Comparison of ENCODE assay signal across 12 cellular contexts in genomic region chr17:67759355-67760171, GRCh38. TPM values are rescaled to one million over a fixed set of nuclear protein-coding genes. Genes with fewer than 3 reads are reported as not detected.
DNase-seq lines count a peak whose midpoint lies in the region; ATAC-seq and TF ChIP-seq lines count a peak whose summit lies in the region.
"Had no signal": no experiment of that assay in that cellular context is flagged by ENCODE, and none has a peak within 500 bp of the region (broad histone marks: within the 10 kb centered on the region; RNA-seq: fewer than 3 reads in every experiment).

No MANE protein-coding gene starts in this region.

- TF ChIP-seq POLR2A in body of pancreas (IDR thresholded peaks at IDR 0.05) (no peak), spleen (IDR thresholded peaks at IDR 0.05) (no peak)

- intact Hi-C loops in body of pancreas (cut with DNase I): no loop called here
- intact Hi-C loops in spleen (cut with DNase I; ENCODE audit: low total_unique reads): no loop called here

- H3K27ac ChIP-seq in body of pancreas: no peak overlapping the region
- peak overlapping the region; percentile 27 to 39 for H3K27ac ChIP-seq in right atrium auricular region
- H3K27ac ChIP-seq in spleen: peak overlapping the region in 5 of 8 donors; percentile 9 to 67 (median 58)

- H3K4me1 ChIP-seq in body of pancreas (no peaks in the 10 kb centered on the region), right atrium auricular region (peaks cover 0 to 5% of the 10 kb centered on the region in 2 donors), spleen (peaks cover 0 to 7% (median 0%) of the 10 kb centered on the region in 6 donors)

- WGBS in body of pancreas, 2 donors: 70 to 71% methylated on average over 7 to 11 of the region's 11 CpGs
- 47 to 63% (median 59%) methylated on average over 11 of the region's 11 CpGs for WGBS in spleen, 5 donors

- no peaks in the 10 kb centered on the region for H3K9me3 ChIP-seq in body of pancreas
- no peaks in the 10 kb centered on the region for H3K9me3 ChIP-seq in right atrium auricular region
- no peaks in the 10 kb centered on the region for H3K9me3 ChIP-seq in spleen

- no peak overlapping the region for H3K4me3 ChIP-seq in HFF-Myc (replicated peaks; ENCODE audit: low read depth, low read length)
- H3K4me3 ChIP-seq in body of pancreas: no peak overlapping the region
- no peak overlapping the region for H3K4me3 ChIP-seq in right atrium auricular region
- H3K4me3 ChIP-seq in spleen: no peak overlapping the region

- H3K27me3 ChIP-seq in body of pancreas: no peaks in the 10 kb centered on the region
- no peaks in the 10 kb centered on the region for H3K27me3 ChIP-seq in right atrium auricular region
- no peaks in the 10 kb centered on the region for H3K27me3 ChIP-seq in spleen (replicated peaks in 1 of 7)

- DNase-seq in HFF-Myc (ENCODE audit: extremely low read depth, low read depth): peak; percentile 29
- DNase-seq in body of pancreas: no peak
- peak; percentile 64 for DNase-seq in right atrium auricular region (ENCODE audit: low spot score)
- DNase-seq in spleen: peak; percentile 76
- DNase-seq in SKM-1 (lab: John Stamatoyannopoulos, UW; ENCODE audit: unreplicated experiment): no peak
- no peak for DNase-seq in activated T-cell treated with anti-CD3 and anti-CD28 coated beads, Interleukin-2, amount 50 U/mL, for 1 hour
- DNase-seq: amygdala, kidney, NCI-H1436 treated with DMSO at 0.1 percent for 48 hours, nucleus accumbens had no signal

- no peak for TF ChIP-seq CTCF in HFF-Myc (IDR thresholded peaks at IDR 0.05; ENCODE audit: low read depth, low read length, missing control alignments)
- TF ChIP-seq CTCF in body of pancreas (IDR thresholded peaks at IDR 0.05): no peak
- TF ChIP-seq CTCF in right atrium auricular region (IDR thresholded peaks at IDR 0.05): no peak
- TF ChIP-seq CTCF in spleen (IDR thresholded peaks at IDR 0.05 in 8 of 11, conservative IDR thresholded peaks at IDR 0.05 in 3 of 11): no peak

- peak; percentile 50 for ATAC-seq in body of pancreas
- no peak for ATAC-seq in HG02852 (IDR thresholded peaks at IDR 0.05; ENCODE audit: unreplicated experiment)
- no peak for ATAC-seq in HG03520 (IDR thresholded peaks at IDR 0.05; ENCODE audit: unreplicated experiment)

- H3K36me3 ChIP-seq in body of pancreas (replicated peaks in 1 of 2; ENCODE audit: insufficient read depth in 1 of 2, low read depth in 2 of 2): no peaks in the 10 kb centered on the region
- H3K36me3 ChIP-seq in right atrium auricular region: no peaks in the 10 kb centered on the region
- H3K36me3 ChIP-seq in spleen: no peaks in the 10 kb centered on the region

RNA-seq across cellular contexts. Expression of gene NOL11, which starts 41.8 kb away (rescaled TPM):
- total RNA-seq in body of pancreas (10 to 100 TPM; 15.0 to 15.8 TPM), right atrium auricular region (10 to 100 TPM; 18.6 to 18.9 TPM), spleen (10 to 100 TPM; 30.7 to 49.7 (median 40.8) TPM)
- 10 to 100 TPM; 41.6 to 46.6 (median 42.5) TPM for polyA plus RNA-seq in spleen

Comparison
In these comparisons a context has a peak if more than half of its experiments do, and no peak if none do; other contexts are left out.
1. DNase-seq: peak in HFF-Myc (single experiment), right atrium auricular region (single experiment) and spleen (single experiment); none in body of pancreas (0 of 4), SKM-1 (single experiment) and activated T-cell treated with anti-CD3 and anti-CD28 coated beads, Interleukin-2, amount 50 U/mL, for 1 hour (single experiment).
2. H3K27ac ChIP-seq: peak in right atrium auricular region (2 of 2) and spleen (5 of 8); none in body of pancreas (0 of 4).